ENCODE assay signal across 1 cellular context in genomic region chrX:20477219-20477618, GRCh38.
TF ChIP-seq lines count a peak whose summit lies in the region.

No MANE protein-coding gene starts in this region.

TF ChIP-seq in HepG2, 621 proteins besides CTCF, POLR2A, EP300 and RAD21 (continued from another document and continues in another):
- TF ChIP-seq SRY (CRISPR knock-in tag; IDR thresholded peaks at IDR 0.05) (no peak), IRF2 (CRISPR knock-in tag; IDR thresholded peaks at IDR 0.05) (no peak), RFXAP (CRISPR knock-in tag; IDR thresholded peaks at IDR 0.05; ENCODE audit: borderline replicate concordance) (no peak), ZNF205 (CRISPR knock-in tag; IDR thresholded peaks at IDR 0.05) (no peak), ZKSCAN5 (CRISPR knock-in tag; IDR thresholded peaks at IDR 0.05) (no peak), FLYWCH1 (CRISPR knock-in tag; IDR thresholded peaks at IDR 0.05) (no peak), ATM (IDR thresholded peaks at IDR 0.05; ENCODE audit: borderline replicate concordance) (no peak), ZNF510 (CRISPR knock-in tag; IDR thresholded peaks at IDR 0.05; ENCODE audit: low read depth) (no peak), SP5 (CRISPR knock-in tag; IDR thresholded peaks at IDR 0.05; ENCODE audit: borderline replicate concordance, low read depth) (no peak), RCOR2 (CRISPR knock-in tag; IDR thresholded peaks at IDR 0.05) (0 out of 2 replicates have a peak, but pooled peaks have one; percentile 55), TGIF2 (CRISPR knock-in tag; IDR thresholded peaks at IDR 0.05) (no peak), ZNF670 (CRISPR knock-in tag; IDR thresholded peaks at IDR 0.05; ENCODE audit: borderline replicate concordance) (no peak), SATB2 (CRISPR knock-in tag; IDR thresholded peaks at IDR 0.05) (no peak), SKI (IDR thresholded peaks at IDR 0.05; ENCODE audit: partially characterized antibody) (no peak), RELA (CRISPR knock-in tag; IDR thresholded peaks at IDR 0.05) (no peak), ETV6 (CRISPR knock-in tag; conservative IDR thresholded peaks at IDR 0.05) (no peak), ETV5 (CRISPR knock-in tag; IDR thresholded peaks at IDR 0.05; ENCODE audit: borderline replicate concordance) (peak; percentile 73; the same call in 1 of the 2 replicates), ZNF615 (CRISPR knock-in tag; IDR thresholded peaks at IDR 0.05; ENCODE audit: borderline replicate concordance) (no peak), TRIM24 (CRISPR knock-in tag; IDR thresholded peaks at IDR 0.05) (no peak), MED13 (CRISPR knock-in tag; IDR thresholded peaks at IDR 0.05) (peak; percentile 96), ZSCAN9 (CRISPR knock-in tag; IDR thresholded peaks at IDR 0.05; ENCODE audit: borderline replicate concordance) (no peak), ZBTB38 (CRISPR knock-in tag; IDR thresholded peaks at IDR 0.05) (no peak), ONECUT2 (CRISPR knock-in tag; IDR thresholded peaks at IDR 0.05) (0 out of 2 replicates have a peak, but pooled peaks have one; percentile 11), ZNF883 (CRISPR knock-in tag; IDR thresholded peaks at IDR 0.05; ENCODE audit: not compliant biosample characterization) (no peak), SYNCRIP (IDR thresholded peaks at IDR 0.05; ENCODE audit: insufficient read depth, low read depth, low read length) (no peak), MAFG (CRISPR knock-in tag; IDR thresholded peaks at IDR 0.05) (no peak), AGO1 (IDR thresholded peaks at IDR 0.05; ENCODE audit: low read depth, low read length, poor library complexity, severe bottlenecking) (no peak), ZNF570 (CRISPR knock-in tag; IDR thresholded peaks at IDR 0.05; ENCODE audit: borderline replicate concordance) (no peak), TIGD3 (CRISPR knock-in tag; IDR thresholded peaks at IDR 0.05; ENCODE audit: borderline replicate concordance) (no peak), ZFP36L2 (CRISPR knock-in tag; IDR thresholded peaks at IDR 0.05) (no peak), TCF7L2 (IDR thresholded peaks at IDR 0.05; ENCODE audit: low read depth, low read length) (peak; percentile 45; the same call in 1 of the 2 replicates), ZNF350 (CRISPR knock-in tag; IDR thresholded peaks at IDR 0.05; ENCODE audit: borderline replicate concordance, low read depth) (no peak), HOXA9 (CRISPR knock-in tag; IDR thresholded peaks at IDR 0.05; ENCODE audit: borderline replicate concordance) (no peak), ZNF781 (CRISPR knock-in tag; IDR thresholded peaks at IDR 0.05; ENCODE audit: borderline replicate concordance, not compliant biosample characterization) (no peak), ZNF558 (CRISPR knock-in tag; IDR thresholded peaks at IDR 0.05; ENCODE audit: borderline replicate concordance) (no peak), POLR2AphosphoS5 (IDR thresholded peaks at IDR 0.05; ENCODE audit: low read depth, low read length) (no peak), ZC3H13 (CRISPR knock-in tag; IDR thresholded peaks at IDR 0.05) (no peak), TEAD2 (CRISPR knock-in tag; IDR thresholded peaks at IDR 0.05) (no peak), E2F2 (CRISPR knock-in tag; IDR thresholded peaks at IDR 0.05; ENCODE audit: borderline replicate concordance) (no peak), RARA (CRISPR knock-in tag; IDR thresholded peaks at IDR 0.05) (peak; percentile 75), CEBPB (IDR thresholded peaks at IDR 0.05; ENCODE audit: borderline replicate concordance, low read depth, low read length) (no peak), RBM39 (IDR thresholded peaks at IDR 0.05; ENCODE audit: low read depth, low read length, poor library complexity, severe bottlenecking) (no peak), CREBL2 (CRISPR knock-in tag; IDR thresholded peaks at IDR 0.05; ENCODE audit: borderline replicate concordance) (no peak), NFKBIZ (CRISPR knock-in tag; IDR thresholded peaks at IDR 0.05) (no peak), NFAT5 (CRISPR knock-in tag; IDR thresholded peaks at IDR 0.05) (no peak), GLI4 (CRISPR knock-in tag; IDR thresholded peaks at IDR 0.05; ENCODE audit: borderline replicate concordance) (no peak), IKZF1 (IDR thresholded peaks at IDR 0.05) (no peak), SMYD3 (CRISPR knock-in tag; IDR thresholded peaks at IDR 0.05) (no peak), PPARG (CRISPR knock-in tag; conservative IDR thresholded peaks at IDR 0.05) (peak; percentile 84), ZNF234 (CRISPR knock-in tag; conservative IDR thresholded peaks at IDR 0.05) (no peak)
- TF ChIP-seq, protein P1, sequence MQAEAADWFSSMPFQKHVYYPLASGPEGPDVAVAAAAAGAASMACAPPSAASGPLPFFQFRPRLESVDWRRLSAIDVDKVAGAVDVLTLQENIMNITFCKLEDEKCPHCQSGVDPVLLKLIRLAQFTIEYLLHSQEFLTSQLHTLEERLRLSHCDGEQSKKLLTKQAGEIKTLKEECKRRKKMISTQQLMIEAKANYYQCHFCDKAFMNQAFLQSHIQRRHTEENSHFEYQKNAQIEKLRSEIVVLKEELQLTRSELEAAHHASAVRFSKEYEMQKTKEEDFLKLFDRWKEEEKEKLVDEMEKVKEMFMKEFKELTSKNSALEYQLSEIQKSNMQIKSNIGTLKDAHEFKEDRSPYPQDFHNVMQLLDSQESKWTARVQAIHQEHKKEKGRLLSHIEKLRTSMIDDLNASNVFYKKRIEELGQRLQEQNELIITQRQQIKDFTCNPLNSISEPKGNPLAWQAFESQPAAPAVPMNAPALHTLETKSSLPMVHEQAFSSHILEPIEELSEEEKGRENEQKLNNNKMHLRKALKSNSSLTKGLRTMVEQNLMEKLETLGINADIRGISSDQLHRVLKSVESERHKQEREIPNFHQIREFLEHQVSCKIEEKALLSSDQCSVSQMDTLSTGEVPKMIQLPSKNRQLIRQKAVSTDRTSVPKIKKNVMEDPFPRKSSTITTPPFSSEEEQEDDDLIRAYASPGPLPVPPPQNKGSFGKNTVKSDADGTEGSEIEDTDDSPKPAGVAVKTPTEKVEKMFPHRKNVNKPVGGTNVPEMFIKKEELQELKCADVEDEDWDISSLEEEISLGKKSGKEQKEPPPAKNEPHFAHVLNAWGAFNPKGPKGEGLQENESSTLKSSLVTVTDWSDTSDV (CRISPR knock-in tag; IDR thresholded peaks at IDR 0.05), result no peak
- TF ChIP-seq, protein P2, sequence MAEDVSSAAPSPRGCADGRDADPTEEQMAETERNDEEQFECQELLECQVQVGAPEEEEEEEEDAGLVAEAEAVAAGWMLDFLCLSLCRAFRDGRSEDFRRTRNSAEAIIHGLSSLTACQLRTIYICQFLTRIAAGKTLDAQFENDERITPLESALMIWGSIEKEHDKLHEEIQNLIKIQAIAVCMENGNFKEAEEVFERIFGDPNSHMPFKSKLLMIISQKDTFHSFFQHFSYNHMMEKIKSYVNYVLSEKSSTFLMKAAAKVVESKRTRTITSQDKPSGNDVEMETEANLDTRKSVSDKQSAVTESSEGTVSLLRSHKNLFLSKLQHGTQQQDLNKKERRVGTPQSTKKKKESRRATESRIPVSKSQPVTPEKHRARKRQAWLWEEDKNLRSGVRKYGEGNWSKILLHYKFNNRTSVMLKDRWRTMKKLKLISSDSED (CRISPR knock-in tag; IDR thresholded peaks at IDR 0.05), result no peak
- TF ChIP-seq, protein P3, sequence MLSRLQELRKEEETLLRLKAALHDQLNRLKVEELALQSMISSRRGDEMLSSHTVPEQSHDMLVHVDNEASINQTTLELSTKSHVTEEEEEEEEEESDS (CRISPR knock-in tag; IDR thresholded peaks at IDR 0.05; ENCODE audit: borderline replicate concordance), result no peak
- TF ChIP-seq, protein P4, sequence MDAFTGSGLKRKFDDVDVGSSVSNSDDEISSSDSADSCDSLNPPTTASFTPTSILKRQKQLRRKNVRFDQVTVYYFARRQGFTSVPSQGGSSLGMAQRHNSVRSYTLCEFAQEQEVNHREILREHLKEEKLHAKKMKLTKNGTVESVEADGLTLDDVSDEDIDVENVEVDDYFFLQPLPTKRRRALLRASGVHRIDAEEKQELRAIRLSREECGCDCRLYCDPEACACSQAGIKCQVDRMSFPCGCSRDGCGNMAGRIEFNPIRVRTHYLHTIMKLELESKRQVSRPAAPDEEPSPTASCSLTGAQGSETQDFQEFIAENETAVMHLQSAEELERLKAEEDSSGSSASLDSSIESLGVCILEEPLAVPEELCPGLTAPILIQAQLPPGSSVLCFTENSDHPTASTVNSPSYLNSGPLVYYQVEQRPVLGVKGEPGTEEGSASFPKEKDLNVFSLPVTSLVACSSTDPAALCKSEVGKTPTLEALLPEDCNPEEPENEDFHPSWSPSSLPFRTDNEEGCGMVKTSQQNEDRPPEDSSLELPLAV (CRISPR knock-in tag; conservative IDR thresholded peaks at IDR 0.05; ENCODE audit: low read depth), result no peak
- TF ChIP-seq, protein P5, sequence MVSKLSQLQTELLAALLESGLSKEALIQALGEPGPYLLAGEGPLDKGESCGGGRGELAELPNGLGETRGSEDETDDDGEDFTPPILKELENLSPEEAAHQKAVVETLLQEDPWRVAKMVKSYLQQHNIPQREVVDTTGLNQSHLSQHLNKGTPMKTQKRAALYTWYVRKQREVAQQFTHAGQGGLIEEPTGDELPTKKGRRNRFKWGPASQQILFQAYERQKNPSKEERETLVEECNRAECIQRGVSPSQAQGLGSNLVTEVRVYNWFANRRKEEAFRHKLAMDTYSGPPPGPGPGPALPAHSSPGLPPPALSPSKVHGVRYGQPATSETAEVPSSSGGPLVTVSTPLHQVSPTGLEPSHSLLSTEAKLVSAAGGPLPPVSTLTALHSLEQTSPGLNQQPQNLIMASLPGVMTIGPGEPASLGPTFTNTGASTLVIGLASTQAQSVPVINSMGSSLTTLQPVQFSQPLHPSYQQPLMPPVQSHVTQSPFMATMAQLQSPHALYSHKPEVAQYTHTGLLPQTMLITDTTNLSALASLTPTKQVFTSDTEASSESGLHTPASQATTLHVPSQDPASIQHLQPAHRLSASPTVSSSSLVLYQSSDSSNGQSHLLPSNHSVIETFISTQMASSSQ (IDR thresholded peaks at IDR 0.05; ENCODE audit: low read depth), result peak; percentile 25; the same call in 1 of the 2 replicates
- TF ChIP-seq, protein P5 (CRISPR knock-in tag; IDR thresholded peaks at IDR 0.05; ENCODE audit: borderline replicate concordance), result no peak
